ENCODE assay signal across 1 cellular context in genomic region chr16:31456988-31457360, GRCh38.
TF ChIP-seq lines count a peak whose summit lies in the region.

No MANE protein-coding gene starts in this region.

TF ChIP-seq in A549, 52 proteins besides CTCF, POLR2A, EP300 and RAD21 (continued from another document):
- TF ChIP-seq ELK1 (IDR thresholded peaks at IDR 0.05; ENCODE audit: low read depth, low read length), result no peak
- TF ChIP-seq HEYL (CRISPR knock-in tag; IDR thresholded peaks at IDR 0.05), result no peak
- no peak for TF ChIP-seq HDAC2 (IDR thresholded peaks at IDR 0.05)
- no peak for TF ChIP-seq ZC3H11A (IDR thresholded peaks at IDR 0.05)
- no peak for TF ChIP-seq FOSL2 (IDR thresholded peaks at IDR 0.05)
- no peak for TF ChIP-seq FOSL2 (CRISPR knock-in tag; IDR thresholded peaks at IDR 0.05)
- TF ChIP-seq POLR2AphosphoS2 (conservative IDR thresholded peaks at IDR 0.05; ENCODE audit: low read length), result no peak
- TF ChIP-seq, protein P1, sequence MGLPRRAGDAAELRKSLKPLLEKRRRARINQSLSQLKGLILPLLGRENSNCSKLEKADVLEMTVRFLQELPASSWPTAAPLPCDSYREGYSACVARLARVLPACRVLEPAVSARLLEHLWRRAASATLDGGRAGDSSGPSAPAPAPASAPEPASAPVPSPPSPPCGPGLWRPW (IDR thresholded peaks at IDR 0.05), result no peak
- no peak for TF ChIP-seq E2F6 (IDR thresholded peaks at IDR 0.05; ENCODE audit: borderline replicate concordance, low read depth)
- no peak for TF ChIP-seq MAZ (IDR thresholded peaks at IDR 0.05; ENCODE audit: borderline replicate concordance, low read depth, low read length)
- TF ChIP-seq, protein P2, sequence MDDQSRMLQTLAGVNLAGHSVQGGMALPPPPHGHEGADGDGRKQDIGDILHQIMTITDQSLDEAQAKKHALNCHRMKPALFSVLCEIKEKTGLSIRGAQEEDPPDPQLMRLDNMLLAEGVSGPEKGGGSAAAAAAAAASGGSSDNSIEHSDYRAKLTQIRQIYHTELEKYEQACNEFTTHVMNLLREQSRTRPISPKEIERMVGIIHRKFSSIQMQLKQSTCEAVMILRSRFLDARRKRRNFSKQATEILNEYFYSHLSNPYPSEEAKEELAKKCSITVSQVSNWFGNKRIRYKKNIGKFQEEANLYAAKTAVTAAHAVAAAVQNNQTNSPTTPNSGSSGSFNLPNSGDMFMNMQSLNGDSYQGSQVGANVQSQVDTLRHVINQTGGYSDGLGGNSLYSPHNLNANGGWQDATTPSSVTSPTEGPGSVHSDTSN (IDR thresholded peaks at IDR 0.05), result no peak
- TF ChIP-seq EHMT2 (IDR thresholded peaks at IDR 0.05; ENCODE audit: low read depth), result no peak
- TF ChIP-seq GATA3 (IDR thresholded peaks at IDR 0.05; ENCODE audit: borderline replicate concordance), result no peak
- no peak for TF ChIP-seq FOSB (CRISPR knock-in tag; IDR thresholded peaks at IDR 0.05)
- no peak for TF ChIP-seq JUN (IDR thresholded peaks at IDR 0.05)
- TF ChIP-seq USF2 (IDR thresholded peaks at IDR 0.05), result no peak
- TF ChIP-seq BHLHE40 (IDR thresholded peaks at IDR 0.05; ENCODE audit: low read depth, low read length), result no peak
- TF ChIP-seq JUNB (IDR thresholded peaks at IDR 0.05), result no peak
- TF ChIP-seq, protein P3, sequence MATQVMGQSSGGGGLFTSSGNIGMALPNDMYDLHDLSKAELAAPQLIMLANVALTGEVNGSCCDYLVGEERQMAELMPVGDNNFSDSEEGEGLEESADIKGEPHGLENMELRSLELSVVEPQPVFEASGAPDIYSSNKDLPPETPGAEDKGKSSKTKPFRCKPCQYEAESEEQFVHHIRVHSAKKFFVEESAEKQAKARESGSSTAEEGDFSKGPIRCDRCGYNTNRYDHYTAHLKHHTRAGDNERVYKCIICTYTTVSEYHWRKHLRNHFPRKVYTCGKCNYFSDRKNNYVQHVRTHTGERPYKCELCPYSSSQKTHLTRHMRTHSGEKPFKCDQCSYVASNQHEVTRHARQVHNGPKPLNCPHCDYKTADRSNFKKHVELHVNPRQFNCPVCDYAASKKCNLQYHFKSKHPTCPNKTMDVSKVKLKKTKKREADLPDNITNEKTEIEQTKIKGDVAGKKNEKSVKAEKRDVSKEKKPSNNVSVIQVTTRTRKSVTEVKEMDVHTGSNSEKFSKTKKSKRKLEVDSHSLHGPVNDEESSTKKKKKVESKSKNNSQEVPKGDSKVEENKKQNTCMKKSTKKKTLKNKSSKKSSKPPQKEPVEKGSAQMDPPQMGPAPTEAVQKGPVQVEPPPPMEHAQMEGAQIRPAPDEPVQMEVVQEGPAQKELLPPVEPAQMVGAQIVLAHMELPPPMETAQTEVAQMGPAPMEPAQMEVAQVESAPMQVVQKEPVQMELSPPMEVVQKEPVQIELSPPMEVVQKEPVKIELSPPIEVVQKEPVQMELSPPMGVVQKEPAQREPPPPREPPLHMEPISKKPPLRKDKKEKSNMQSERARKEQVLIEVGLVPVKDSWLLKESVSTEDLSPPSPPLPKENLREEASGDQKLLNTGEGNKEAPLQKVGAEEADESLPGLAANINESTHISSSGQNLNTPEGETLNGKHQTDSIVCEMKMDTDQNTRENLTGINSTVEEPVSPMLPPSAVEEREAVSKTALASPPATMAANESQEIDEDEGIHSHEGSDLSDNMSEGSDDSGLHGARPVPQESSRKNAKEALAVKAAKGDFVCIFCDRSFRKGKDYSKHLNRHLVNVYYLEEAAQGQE (IDR thresholded peaks at IDR 0.05), result no peak
